1 cellular context compared by ENCODE assay signal in the genomic region with DNA sequence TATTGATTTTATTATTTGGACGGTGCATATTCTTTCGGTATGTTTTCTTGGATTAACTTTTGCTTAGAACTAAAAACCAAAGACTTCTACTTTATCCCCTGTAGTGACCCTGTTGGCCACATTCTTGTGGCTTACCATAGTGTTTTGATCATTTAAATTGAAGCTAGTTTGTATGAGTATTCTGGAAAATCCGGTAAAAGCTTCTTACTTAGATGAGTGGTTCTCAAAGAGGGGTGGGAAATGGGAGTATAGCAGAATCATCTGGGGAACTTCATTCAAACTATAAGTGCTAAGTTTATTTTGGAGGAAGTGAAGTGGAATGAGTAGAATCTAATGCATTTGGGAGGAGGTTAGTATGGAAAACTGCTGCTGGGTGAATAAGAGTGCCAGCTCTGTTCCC.
TF ChIP-seq lines count a peak whose summit lies in the region.

No MANE protein-coding gene starts in this region.

TF ChIP-seq in HepG2, 621 proteins besides CTCF, POLR2A, EP300 and RAD21:
- TF ChIP-seq ZNF724P (CRISPR knock-in tag; IDR thresholded peaks at IDR 0.05; ENCODE audit: borderline replicate concordance) (no peak), CEBPG (CRISPR knock-in tag; IDR thresholded peaks at IDR 0.05) (no peak), THYN1 (CRISPR knock-in tag; IDR thresholded peaks at IDR 0.05; ENCODE audit: borderline replicate concordance, low read depth) (no peak), ZNF652 (CRISPR knock-in tag; IDR thresholded peaks at IDR 0.05; ENCODE audit: borderline replicate concordance, low read depth) (no peak), RELA (CRISPR knock-in tag; IDR thresholded peaks at IDR 0.05) (no peak), RBAK (CRISPR knock-in tag; IDR thresholded peaks at IDR 0.05) (no peak), PHF5A (CRISPR knock-in tag; IDR thresholded peaks at IDR 0.05; ENCODE audit: low read depth, unreplicated experiment) (no peak), ELK4 (CRISPR knock-in tag; IDR thresholded peaks at IDR 0.05; ENCODE audit: borderline replicate concordance) (no peak), ISL2 (CRISPR knock-in tag; IDR thresholded peaks at IDR 0.05) (no peak)
